9 cellular contexts compared by ENCODE assay signal in the genomic region with DNA sequence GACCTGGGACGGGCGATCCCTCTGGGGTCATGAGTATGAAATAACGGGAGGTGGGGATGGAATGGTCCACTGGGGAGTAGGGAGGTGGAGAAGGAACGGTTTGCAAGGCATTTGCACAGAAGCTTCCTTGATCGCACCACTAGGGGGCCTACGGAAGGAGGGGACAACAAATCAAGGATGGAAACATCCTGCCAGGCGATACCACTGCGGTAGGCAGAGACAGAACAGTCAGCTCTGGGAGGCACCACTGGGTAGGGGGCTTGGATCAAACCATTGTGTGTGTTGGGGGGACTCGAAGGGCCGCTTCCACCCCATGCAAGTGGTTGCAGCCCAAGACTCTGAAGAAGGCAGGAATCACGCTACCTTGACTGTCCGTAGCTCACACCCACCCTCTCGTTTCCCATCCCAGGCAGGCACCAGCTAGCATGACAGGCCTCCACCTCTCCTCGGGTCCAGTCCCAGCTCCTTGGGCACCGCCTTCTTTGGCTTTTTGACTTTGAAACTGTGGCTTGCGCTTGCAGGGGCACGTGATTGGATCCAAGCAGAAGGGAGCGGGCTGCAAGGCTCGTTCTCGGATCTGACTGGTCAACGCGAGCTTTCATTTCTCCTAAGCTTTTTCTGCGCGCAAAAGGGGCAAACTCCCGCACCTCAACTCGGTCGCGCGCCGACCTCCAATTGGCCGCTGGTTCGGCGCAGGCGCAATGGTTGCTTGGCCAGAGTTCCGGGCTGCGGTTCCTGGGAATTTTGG. TPM values are rescaled to one million over a fixed set of nuclear protein-coding genes. Genes with fewer than 3 reads are reported as not detected.
DNase-seq lines count a peak whose midpoint lies in the region; ATAC-seq and TF ChIP-seq lines count a peak whose summit lies in the region.
"Had no signal": no experiment of that assay in that cellular context is flagged by ENCODE, and none has a peak within 500 bp of the region (broad histone marks: within the 10 kb centered on the region; RNA-seq: fewer than 3 reads in every experiment).

No MANE protein-coding gene starts in this region.

- H3K4me3 Mint-ChIP-seq in chondrocyte (ENCODE audit: unreplicated experiment), result no peak overlapping the region

- no peak overlapping the region for H3K4me3 ChIP-seq in OCI-LY1 (ENCODE audit: low read depth, low read length, poor library complexity, severe bottlenecking)
- H3K4me3 ChIP-seq in right atrium auricular region, result peak overlapping the region in 1 of 2 donors; percentile 26
- H3K4me3 ChIP-seq: body of pancreas had no signal

- H3K9ac ChIP-seq in OCI-LY1 (ENCODE audit: low read length), result no peak overlapping the region

- H3K79me2 ChIP-seq in OCI-LY1 (ENCODE audit: insufficient read depth, low read length), result no peaks in the 10 kb centered on the region

- no peaks in the 10 kb centered on the region for H3K27me3 Mint-ChIP-seq in chondrocyte (ENCODE audit: low read depth)

- no peaks in the 10 kb centered on the region for H3K4me1 Mint-ChIP-seq in chondrocyte (ENCODE audit: low read depth)

- H3K27me3 ChIP-seq in OCI-LY1 (ENCODE audit: insufficient read depth, low read length), result no peaks in the 10 kb centered on the region
- H3K27me3 ChIP-seq in right atrium auricular region, result no peaks in the 10 kb centered on the region
- H3K27me3 ChIP-seq: body of pancreas had no signal

- H3K36me3 ChIP-seq in OCI-LY1 (ENCODE audit: insufficient read depth, low read length) (no peaks in the 10 kb centered on the region), right atrium auricular region (no peaks in the 10 kb centered on the region)

- no peak for ATAC-seq in HG02623 (IDR thresholded peaks at IDR 0.05; ENCODE audit: unreplicated experiment)
- ATAC-seq in GM21528 (IDR thresholded peaks at IDR 0.05; ENCODE audit: low FRiP score, unreplicated experiment), result no peak
- ATAC-seq: body of pancreas had no signal

- peaks cover 51% of the 10 kb centered on the region for H3K9me3 Mint-ChIP-seq in chondrocyte (ENCODE audit: low read depth)

- TF ChIP-seq CTCF in OCI-LY1 (IDR thresholded peaks at IDR 0.05; ENCODE audit: low read length) (peak; percentile 13; the same call in 1 of the 2 replicates), chondrocyte (IDR thresholded peaks at IDR 0.05) (peak; percentile 14), right atrium auricular region (IDR thresholded peaks at IDR 0.05) (peak in 1 of 2 donors; percentile 42)

- peak; percentile 38 for DNase-seq in NCI-H82 (lab: John Stamatoyannopoulos, UW)
- no peak for DNase-seq in NCI-H82 treated with DMSO at 0.1 percent for 48 hours (lab: John Stamatoyannopoulos, UW; ENCODE audit: unreplicated experiment)
- DNase-seq in chondrocyte (ENCODE audit: low spot score), result no peak
- DNase-seq in stimulated activated CD4-positive, alpha-beta T cell treated with anti-CD3 and anti-CD28 coated beads, TNF-alpha, amount 100 ng/mL, for 24 hours (ENCODE audit: low read depth in 3 of 3), result peak in 2 of 3 experiments; percentile 2 to 6
- DNase-seq in right atrium auricular region (ENCODE audit: low spot score), result no peak

- no peaks in the 10 kb centered on the region for H4K20me1 ChIP-seq in OCI-LY1 (ENCODE audit: insufficient read depth, low read length)

- H3K9me2 ChIP-seq in OCI-LY1 (ENCODE audit: low read depth, low read length), result no peaks in the 10 kb centered on the region

- H3F3A ChIP-seq in OCI-LY1 (ENCODE audit: insufficient read depth, low read length), result no peaks in the 10 kb centered on the region

- H3K27ac Mint-ChIP-seq in chondrocyte (ENCODE audit: unreplicated experiment), result no peak overlapping the region

- no peak overlapping the region for H2AFZ ChIP-seq in OCI-LY1 (ENCODE audit: low read length)

- no peaks in the 10 kb centered on the region for H3K4me1 ChIP-seq in OCI-LY1 (ENCODE audit: insufficient read depth, low read length, severe bottlenecking)
- no peaks in the 10 kb centered on the region for H3K4me1 ChIP-seq in right atrium auricular region
- H3K4me1 ChIP-seq: body of pancreas had no signal

- H3K27ac ChIP-seq in OCI-LY1 (ENCODE audit: low read depth, low read length, poor library complexity, severe bottlenecking) (no peak overlapping the region), right atrium auricular region (no peak overlapping the region)
- H3K27ac ChIP-seq: body of pancreas had no signal

- no peaks in the 10 kb centered on the region for H3K9me3 ChIP-seq in OCI-LY1 (ENCODE audit: low read length)
- H3K9me3 ChIP-seq in right atrium auricular region, result peaks cover 0 to 22% of the 10 kb centered on the region in 2 donors
- H3K9me3 ChIP-seq: body of pancreas had no signal

- H3K4me2 ChIP-seq in OCI-LY1 (ENCODE audit: low read length), result no peak overlapping the region

- no peaks in the 10 kb centered on the region for H3K36me3 Mint-ChIP-seq in chondrocyte (ENCODE audit: low read depth)

RNA-seq across cellular contexts. Expression of a gene that starts 28.4 kb away (rescaled TPM):
- not detected in 3 replicates for total RNA-seq in chondrocyte
- total RNA-seq in right atrium auricular region, result not detected
- total RNA-seq: body of pancreas had no signal

RNA-seq across cellular contexts. Expression of a gene that starts 37.9 kb away (rescaled TPM):
- not detected in 3 replicates for total RNA-seq in chondrocyte
- not detected for total RNA-seq in right atrium auricular region
- total RNA-seq: body of pancreas had no signal

RNA-seq across cellular contexts. Expression of a gene that starts 47.5 kb away (rescaled TPM):
- not detected in 3 replicates for total RNA-seq in chondrocyte
- not detected for total RNA-seq in right atrium auricular region
- total RNA-seq: body of pancreas had no signal

RNA-seq across cellular contexts. Expression of a gene that starts 57.0 kb away (rescaled TPM):
- total RNA-seq in chondrocyte (not detected in 3 replicates), right atrium auricular region (not detected)
- total RNA-seq: body of pancreas had no signal

Comparison
In these comparisons a context has a peak if more than half of its experiments do, and no peak if none do; other contexts are left out.
1. DNase-seq: peak in NCI-H82 (single experiment) and stimulated activated CD4-positive, alpha-beta T cell treated with anti-CD3 and anti-CD28 coated beads, TNF-alpha, amount 100 ng/mL, for 24 hours (2 of 3); none in NCI-H82 treated with DMSO at 0.1 percent for 48 hours (single experiment), chondrocyte (single experiment) and right atrium auricular region (single experiment).